ENCODE assay signal across 8 cellular contexts in genomic region chr10:12710594-12711343, GRCh38.
A peak's percentile ranks its signal among the peaks of the same experiment; 100 is the strongest.
DNase-seq lines count a peak whose midpoint lies in the region; ATAC-seq, FAIRE-seq and TF ChIP-seq lines count a peak whose summit lies in the region.

No MANE protein-coding gene starts in this region.

- peak; percentile 93 for TF ChIP-seq CTCF in bronchial epithelial cell (IDR thresholded peaks at IDR 0.05; ENCODE audit: insufficient read depth, low read length, severe bottlenecking)
- peak; percentile 97 for TF ChIP-seq CTCF in kidney epithelial cell (IDR thresholded peaks at IDR 0.05; ENCODE audit: insufficient read depth, low read length, poor library complexity, severe bottlenecking)

- ATAC-seq in HG02678 (IDR thresholded peaks at IDR 0.05; ENCODE audit: unreplicated experiment): peak; percentile 71
- no peak for ATAC-seq in GM19324 (IDR thresholded peaks at IDR 0.05; ENCODE audit: low FRiP score, unreplicated experiment)

- peak; percentile 76 for DNase-seq in ELR (ENCODE audit: low read depth)
- DNase-seq in NCI-H2196 treated with DMSO at 0.1 percent for 48 hours (lab: John Stamatoyannopoulos, UW; ENCODE audit: unreplicated experiment): peak; percentile 46
- DNase-seq in activated CD4-positive, CD25-positive, alpha-beta regulatory T cell (lab: John Stamatoyannopoulos, UW): peak; percentile 35 to 67 (median 56)
- peak; percentile 73 for DNase-seq in bronchial epithelial cell (ENCODE audit: low read depth)
- DNase-seq in kidney epithelial cell (ENCODE audit: low read depth): peak; percentile 48
- DNase-seq in stimulated activated CD4-positive, alpha-beta T cell treated with anti-CD3 and anti-CD28 coated beads, Interleukin-1b, Interleukin-23, amount 100 ng/mL, for 4 hours (ENCODE audit: low read depth in 2 of 2): peak; percentile 73 to 76

- H3K4me3 ChIP-seq in bronchial epithelial cell (ENCODE audit: low read depth, low read length) (no peak overlapping the region), kidney epithelial cell (ENCODE audit: low read depth, low read length) (no peak overlapping the region)

- H3K27me3 ChIP-seq in bronchial epithelial cell (ENCODE audit: control insufficient read depth, insufficient read depth, low read length): no peaks in the 10 kb centered on the region
- no peaks in the 10 kb centered on the region for H3K27me3 ChIP-seq in kidney epithelial cell (ENCODE audit: control insufficient read depth, insufficient read depth, low read length)

- FAIRE-seq in bronchial epithelial cell (lab: Jason Lieb, UNC): no peak

- H3K36me3 ChIP-seq in bronchial epithelial cell (ENCODE audit: control insufficient read depth, insufficient read depth, low read length): no peaks in the 10 kb centered on the region
- H3K36me3 ChIP-seq in kidney epithelial cell (ENCODE audit: control insufficient read depth, insufficient read depth, low read length): no peaks in the 10 kb centered on the region
